In the genomic region with DNA sequence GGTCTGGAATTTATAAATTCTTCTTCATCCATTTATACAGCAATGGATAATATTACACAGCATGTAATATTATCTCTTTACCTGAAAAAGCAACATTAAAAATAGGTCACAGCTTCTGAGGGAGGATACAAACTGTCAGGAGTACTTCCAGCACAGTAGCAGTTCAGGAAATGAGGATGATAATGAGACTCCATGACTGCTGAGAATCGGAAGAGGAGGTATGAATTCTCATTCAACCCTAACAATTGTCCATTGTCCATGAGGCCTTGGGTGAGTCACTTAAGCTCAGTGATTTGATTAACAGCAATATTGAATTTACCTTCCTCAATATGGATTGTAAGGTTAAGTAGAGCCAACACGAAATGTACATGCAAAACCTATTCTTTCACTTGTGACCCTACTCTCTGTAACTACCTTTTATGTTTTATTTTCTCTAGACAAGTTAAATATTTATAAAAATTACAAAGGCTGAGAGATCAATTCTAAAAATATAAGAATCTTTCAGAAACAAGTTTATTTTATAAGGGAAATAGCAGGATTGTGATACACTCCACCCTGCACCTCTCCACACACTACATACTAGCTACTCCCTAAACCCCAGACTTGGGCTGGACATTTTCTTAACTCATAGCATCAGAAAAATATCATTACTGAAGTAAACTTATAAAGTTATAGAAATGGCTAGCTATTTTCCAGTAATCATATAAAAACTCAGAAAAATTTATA, we compare ENCODE assay signal across 24 cellular contexts.
DNase-seq lines count a peak whose midpoint lies in the region; ATAC-seq, FAIRE-seq and TF ChIP-seq lines count a peak whose summit lies in the region.
"Had no signal": no experiment of that assay in that cellular context is flagged by ENCODE, and none has a peak within 500 bp of the region (broad histone marks: within the 10 kb centered on the region; RNA-seq: fewer than 3 reads in every experiment).

No MANE protein-coding gene starts in this region.

- TF ChIP-seq POLR2A in H54 (IDR thresholded peaks at IDR 0.05; ENCODE audit: low read depth, low read length) = no peak

- no peaks in the 10 kb centered on the region for H3K36me3 ChIP-seq in Panc1 (ENCODE audit: control insufficient read depth, insufficient read depth, low read length)
- H3K36me3 ChIP-seq: ascending aorta, upper lobe of left lung had no signal

- H3K27ac ChIP-seq in Panc1 (ENCODE audit: low read length) = peak overlapping the region; percentile 39; the same call in 1 of the 2 replicates
- H3K27ac ChIP-seq: ascending aorta, BLaER1 had no signal

- FAIRE-seq in H54 (lab: Jason Lieb, UNC) = peak; percentile 82
- FAIRE-seq: GM18507 had no signal

- CTCF ChIA-PET in Panc1 (lab: Charles Lee) = no interaction called here

- DNase-seq in H54 (ENCODE audit: insufficient read length, low spot score) (no peak), Panc1 (ENCODE audit: low read depth, low spot score) (no peak), pulmonary artery endothelial cell (ENCODE audit: low read depth, low spot score) (peak; percentile 57), NCI-H2196 (lab: John Stamatoyannopoulos, UW; ENCODE audit: unreplicated experiment) (no peak), NCI-H1092 treated with DMSO at 0.1 percent for 48 hours (lab: John Stamatoyannopoulos, UW) (no peak), NOMO-1 treated with dmso at 0.1 percent for 144 hours (lab: John Stamatoyannopoulos, UW; ENCODE audit: unreplicated experiment) (no peak)
- DNase-seq: activated CD8-positive, alpha-beta memory T cell treated with anti-CD3 and anti-CD28 coated beads, Interleukin-2, amount 50 U/mL, for 4 hours; activated naive CD4-positive, alpha-beta T cell; hippocampal formation; naive B cell; NCI-H1048; NCI-H2171; NK-92 treated with Interleukin-12 subunit alpha and Interleukin-12 subunit beta, amount 100 ng/mL, for 24 hours; posterior cingulate gyrus; SIG-M5; stimulated activated CD4-positive, alpha-beta T cell treated with anti-CD3 and anti-CD28 coated beads, Interleukin-12 subunit alpha, Interleukin-12 subunit beta, amount 100 ng/mL, for 4 hours; stimulated activated naive CD4-positive, alpha-beta T cell; upper lobe of left lung had no signal

- in situ Hi-C loops in Panc1 (cut with HindIII; ENCODE audit: low pct_unique_long_range_greater_than_20kb, low sequenced_read_pairs) = no loop called here

- H3K4me1 ChIP-seq in Panc1 (ENCODE audit: control insufficient read depth, insufficient read depth, low read length) = peaks cover 14% of the 10 kb centered on the region; the same call in 1 of the 2 replicates
- H3K4me1 ChIP-seq: ascending aorta had no signal

- H3K4me3 ChIP-seq in Panc1 (ENCODE audit: low read depth in 2 of 2, low read length in 2 of 2) = no peak overlapping the region
- H3K4me3 ChIP-seq: ascending aorta, BLaER1, upper lobe of left lung had no signal

- no TSS peak for BruUV-seq in Panc1 (replicated peaks; lab: Mats Ljungman, UMichigan)

- peak; percentile 63; the same call in 1 of the 2 replicates for ATAC-seq in Panc1
- peak; percentile 75 for ATAC-seq in esophagus mucosa
- ATAC-seq in HG03139 (IDR thresholded peaks at IDR 0.05; ENCODE audit: unreplicated experiment) = no peak
- ATAC-seq: activated CD4-positive, CD25-positive, alpha-beta regulatory T cell treated with anti-CD3 and anti-CD28 coated beads, Interleukin-2, amount 50 U/mL, for 24 hours had no signal

- H3K9me3 ChIP-seq in Panc1 (ENCODE audit: control insufficient read depth, insufficient read depth, low read depth, low read length) = no peaks in the 10 kb centered on the region
- H3K9me3 ChIP-seq: ascending aorta, BLaER1, upper lobe of left lung had no signal

- intact Hi-C loops in Panc1 (cut with micrococcal nuclease; ENCODE audit: unreplicated experiment) = no loop called here

- POLR2A ChIA-PET in Panc1 (lab: Charles Lee) = no interaction called here

- no peak for TF ChIP-seq CTCF in Panc1 (IDR thresholded peaks at IDR 0.05)

- H3K27me3 ChIP-seq in Panc1 (ENCODE audit: control insufficient read depth, insufficient read depth, low read length) = no peaks in the 10 kb centered on the region
- H3K27me3 ChIP-seq: ascending aorta, BLaER1, upper lobe of left lung had no signal
